8 cellular contexts compared by ENCODE assay signal in genomic region chr14:67820428-67820881, GRCh38. TPM values are rescaled to one million over a fixed set of nuclear protein-coding genes. Genes with fewer than 3 reads are reported as not detected.
DNase-seq lines count a peak whose midpoint lies in the region; ATAC-seq and TF ChIP-seq lines count a peak whose summit lies in the region.

No MANE protein-coding gene starts in this region.

- H3K4me1 Mint-ChIP-seq in brain (peaks cover 49% of the 10 kb centered on the region), memory B cell (peaks cover 12% of the 10 kb centered on the region)

- DNase-seq in activated CD4-positive, alpha-beta T cell treated with anti-CD3 and anti-CD28 coated beads for 48 hours = peak; percentile 40
- DNase-seq in activated CD4-positive, alpha-beta T cell treated with anti-CD3 and anti-CD28 coated beads for 1 hour = no peak
- peak; percentile 15 for DNase-seq in NCI-H510A treated with DMSO at 0.1 percent for 48 hours (lab: John Stamatoyannopoulos, UW)
- DNase-seq in memory B cell (ENCODE audit: low spot score in 2 of 2) = no peak
- no peak for DNase-seq in posterior cingulate gyrus
- DNase-seq in stimulated activated CD4-positive, alpha-beta T cell treated with anti-CD3 and anti-CD28 coated beads, Interleukin-4, amount 100 ng/mL, for 1 hour = no peak

- TF ChIP-seq CTCF in brain (conservative IDR thresholded peaks at IDR 0.05) = no peak

- ATAC-seq in memory B cell (ENCODE audit: low read depth) (no peak), GM21576 (IDR thresholded peaks at IDR 0.05; ENCODE audit: unreplicated experiment) (no peak)

- intact Hi-C loops in posterior cingulate gyrus (cut with DNase I) = no loop called here

- peaks cover 14% of the 10 kb centered on the region for H3K27me3 Mint-ChIP-seq in brain
- H3K27me3 Mint-ChIP-seq in memory B cell = no peaks in the 10 kb centered on the region

- H3K27ac Mint-ChIP-seq in brain = peak overlapping the region in 4 of 5 experiments; percentile 24 to 98 (median 97)
- peak overlapping the region; percentile 98 for H3K27ac Mint-ChIP-seq in memory B cell

- peak overlapping the region; percentile 96 to 99 (median 97) for H3K4me3 Mint-ChIP-seq in brain
- peak overlapping the region; percentile 99 for H3K4me3 Mint-ChIP-seq in memory B cell

- H3K9me3 Mint-ChIP-seq in brain (peaks cover 0 to 3% (median 0%) of the 10 kb centered on the region in 5 experiments), memory B cell (no peaks in the 10 kb centered on the region)

- no peaks in the 10 kb centered on the region for H3K36me3 Mint-ChIP-seq in brain
- H3K36me3 Mint-ChIP-seq in memory B cell = no peaks in the 10 kb centered on the region

RNA-seq across cellular contexts. Expression of gene RAD51B, which starts 0.9 kb away (rescaled TPM):
- 9.7 TPM for polyA plus RNA-seq in brain (ENCODE audit: insufficient read depth, low read depth, low replicate concordance)

RNA-seq across cellular contexts. Expression of gene ZFYVE26, which starts 4.1 kb away (rescaled TPM):
- polyA plus RNA-seq in brain (ENCODE audit: insufficient read depth, low read depth, low replicate concordance) = 6.8 TPM

Comparison
In these comparisons a context has a peak if more than half of its experiments do, and no peak if none do; other contexts are left out.
1. DNase-seq: peak in activated CD4-positive, alpha-beta T cell treated with anti-CD3 and anti-CD28 coated beads for 48 hours (single experiment) and NCI-H510A treated with DMSO at 0.1 percent for 48 hours (single experiment); none in activated CD4-positive, alpha-beta T cell treated with anti-CD3 and anti-CD28 coated beads for 1 hour (single experiment), memory B cell (0 of 2), posterior cingulate gyrus (0 of 10) and stimulated activated CD4-positive, alpha-beta T cell treated with anti-CD3 and anti-CD28 coated beads, Interleukin-4, amount 100 ng/mL, for 1 hour (single experiment).